In the genomic region with DNA sequence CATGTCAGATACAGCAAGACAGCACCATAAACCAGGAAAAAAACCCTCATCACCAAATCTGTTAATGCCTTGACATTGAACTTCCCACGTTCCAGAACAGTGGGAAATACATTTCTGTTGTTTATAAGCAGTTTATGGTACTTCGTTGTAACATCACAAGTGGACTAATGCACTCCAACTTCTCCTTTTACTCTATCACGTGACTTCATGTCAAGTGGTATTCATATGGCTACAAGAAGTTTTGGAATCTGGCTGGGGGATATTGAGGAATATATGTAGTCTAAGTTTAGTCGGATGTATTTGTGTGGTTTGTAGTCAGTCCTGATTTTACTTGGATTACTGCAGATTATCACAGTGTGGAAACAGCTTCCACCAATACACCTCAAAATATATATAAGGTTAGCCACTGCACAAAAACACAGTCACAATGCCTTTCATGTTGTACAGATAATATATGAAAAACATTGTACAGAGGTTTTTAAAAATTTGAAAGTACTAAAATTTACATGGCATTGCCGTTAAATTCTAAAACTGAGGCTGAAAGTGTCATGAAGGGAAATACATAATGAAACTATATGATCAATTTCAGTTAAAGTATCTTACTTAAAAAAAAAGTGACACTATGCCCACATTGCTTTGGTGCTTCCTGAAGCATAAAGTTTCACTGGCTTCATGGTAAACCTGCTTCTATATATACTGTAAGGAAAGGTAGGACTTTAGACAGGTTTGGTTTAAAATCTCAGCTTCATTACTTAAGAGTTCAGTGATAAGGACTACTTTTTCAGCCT, we compare ENCODE assay signal across 18 cellular contexts.
DNase-seq lines count a peak whose midpoint lies in the region; ATAC-seq and TF ChIP-seq lines count a peak whose summit lies in the region.
"Had no signal": no experiment of that assay in that cellular context is flagged by ENCODE, and none has a peak within 500 bp of the region (broad histone marks: within the 10 kb centered on the region; RNA-seq: fewer than 3 reads in every experiment).

No MANE protein-coding gene starts in this region.

- H3K27me3 ChIP-seq in MM.1S (replicated peaks; ENCODE audit: insufficient read depth, low read length), result no peaks in the 10 kb centered on the region
- H3K27me3 ChIP-seq in BE2C, result no peaks in the 10 kb centered on the region
- H3K27me3 ChIP-seq: adrenal gland, neutrophil had no signal

- peak overlapping the region; percentile 11; the same call in 1 of the 2 replicates for H3K27ac ChIP-seq in MM.1S (ENCODE audit: low read length)
- H3K27ac ChIP-seq: adrenal gland, neutrophil had no signal

- H3K4me1 Mint-ChIP-seq in activated CD4-positive, alpha-beta memory T cell treated with anti-CD3 and anti-CD28 coated beads, Interleukin-2, amount 10 ng/mL, durations not matched to agents 7 days and 5 days, result peaks cover 24% of the 10 kb centered on the region
- H3K4me1 Mint-ChIP-seq in activated CD4-positive, alpha-beta memory T cell treated with anti-CD3 and anti-CD28 coated beads for 36 hours (ENCODE audit: low read depth), result peaks cover 16% of the 10 kb centered on the region
- H3K4me1 Mint-ChIP-seq in natural killer cell, result peaks cover 13 to 16% of the 10 kb centered on the region in 2 donors

- H3K4me1 ChIP-seq in MM.1S (ENCODE audit: low read length) (peaks cover 17% of the 10 kb centered on the region), BE2C (peaks cover 5% of the 10 kb centered on the region; the same call in 1 of the 2 replicates)
- H3K4me1 ChIP-seq: adrenal gland had no signal

- H3K27ac Mint-ChIP-seq in activated CD4-positive, alpha-beta memory T cell treated with anti-CD3 and anti-CD28 coated beads, Interleukin-2, amount 10 ng/mL, durations not matched to agents 7 days and 5 days, result peak overlapping the region; percentile 23
- H3K27ac Mint-ChIP-seq in activated CD4-positive, alpha-beta memory T cell treated with anti-CD3 and anti-CD28 coated beads for 36 hours, result no peak overlapping the region
- peak overlapping the region; percentile 41 to 50 for H3K27ac Mint-ChIP-seq in natural killer cell

- H3K9me2 ChIP-seq in MM.1S (replicated peaks; ENCODE audit: insufficient read depth, low read length), result no peaks in the 10 kb centered on the region

- H3K36me3 ChIP-seq in MM.1S (replicated peaks; ENCODE audit: insufficient read depth, low read length) (no peaks in the 10 kb centered on the region), BE2C (no peaks in the 10 kb centered on the region)
- H3K36me3 ChIP-seq: adrenal gland, neutrophil had no signal

- DNase-seq in activated CD4-positive, alpha-beta memory T cell treated with anti-CD3 and anti-CD28 coated beads, Interleukin-2, amount 10 ng/mL, durations not matched to agents 7 days and 5 days, result no peak
- DNase-seq in activated CD4-positive, alpha-beta memory T cell treated with anti-CD3 and anti-CD28 coated beads for 36 hours, result no peak
- DNase-seq in MM.1S (no peak), natural killer cell (no peak), BE2C (no peak), ecto neural progenitor cell (ENCODE audit: low spot score) (no peak)
- DNase-seq: activated gamma-delta T cell; adrenal gland; C1 segment of cervical spinal cord; mucosa of descending colon; NCI-H2029 treated with DMSO at 0.1 percent for 48 hours; Right ventricle myocardium superior; stimulated activated CD4-positive, alpha-beta T cell treated with anti-CD3 and anti-CD28 coated beads, Interleukin-12 subunit alpha, Interleukin-12 subunit beta, amount 100 ng/mL, for 4 hours had no signal

- H3F3A ChIP-seq in MM.1S (ENCODE audit: insufficient read depth, low read length), result 0 out of 2 replicates have a peak, but pooled peaks cover 7% of the 10 kb centered on the region

- no peak overlapping the region for H3K9ac ChIP-seq in MM.1S (ENCODE audit: low read length)

- CTCF ChIA-PET in activated CD4-positive, alpha-beta memory T cell treated with anti-CD3 and anti-CD28 coated beads, Interleukin-2, amount 10 ng/mL, durations not matched to agents 7 days and 5 days (lab: Charles Lee), result no interaction called here
- CTCF ChIA-PET in activated CD4-positive, alpha-beta memory T cell treated with anti-CD3 and anti-CD28 coated beads for 36 hours (lab: Charles Lee), result interaction anchor here (0.5 kb wide), 1 partner anchor 167 kb away, joined by 3 read pairs; no protein-coding TSS in a partner anchor

- H3K4me3 ChIP-seq in MM.1S (ENCODE audit: low read length) (no peak overlapping the region), BE2C (ENCODE audit: low read depth, low read length) (no peak overlapping the region)
- H3K4me3 ChIP-seq: adrenal gland, mucosa of descending colon had no signal

- H3K9me3 ChIP-seq in MM.1S (replicated peaks; ENCODE audit: insufficient read depth, low read length), result no peaks in the 10 kb centered on the region
- H3K9me3 ChIP-seq in BE2C, result no peaks in the 10 kb centered on the region
- H3K9me3 ChIP-seq: adrenal gland, mucosa of descending colon, neutrophil had no signal

- H2AFZ ChIP-seq in MM.1S (ENCODE audit: low read length), result peak overlapping the region; percentile 23; the same call in 1 of the 2 replicates

- TF ChIP-seq CTCF in MM.1S (IDR thresholded peaks at IDR 0.05; ENCODE audit: low read length), result no peak
- TF ChIP-seq CTCF in natural killer cell (IDR thresholded peaks at IDR 0.05), result no peak
- TF ChIP-seq CTCF in BE2C (IDR thresholded peaks at IDR 0.05; ENCODE audit: low read depth, low read length), result no peak

- no peaks in the 10 kb centered on the region for H4K20me1 ChIP-seq in MM.1S (ENCODE audit: insufficient read depth, low read length)

- no peaks in the 10 kb centered on the region for H3K79me2 ChIP-seq in MM.1S (ENCODE audit: low read length)

- peaks cover 24% of the 10 kb centered on the region for H3K36me3 Mint-ChIP-seq in activated CD4-positive, alpha-beta memory T cell treated with anti-CD3 and anti-CD28 coated beads, Interleukin-2, amount 10 ng/mL, durations not matched to agents 7 days and 5 days (ENCODE audit: low read depth)
- H3K36me3 Mint-ChIP-seq in activated CD4-positive, alpha-beta memory T cell treated with anti-CD3 and anti-CD28 coated beads for 36 hours, result peaks cover 10% of the 10 kb centered on the region
- peaks cover 16% of the 10 kb centered on the region for H3K36me3 Mint-ChIP-seq in natural killer cell

- H3K27me3 Mint-ChIP-seq in activated CD4-positive, alpha-beta memory T cell treated with anti-CD3 and anti-CD28 coated beads, Interleukin-2, amount 10 ng/mL, durations not matched to agents 7 days and 5 days, result no peaks in the 10 kb centered on the region
- no peaks in the 10 kb centered on the region for H3K27me3 Mint-ChIP-seq in activated CD4-positive, alpha-beta memory T cell treated with anti-CD3 and anti-CD28 coated beads for 36 hours
- no peaks in the 10 kb centered on the region for H3K27me3 Mint-ChIP-seq in natural killer cell (ENCODE audit: low read depth in 2 of 2)

- peak; percentile 70 for ATAC-seq in GM21423 (IDR thresholded peaks at IDR 0.05; ENCODE audit: unreplicated experiment)
- peak in 1 of 3 donors; percentile 33 for ATAC-seq in natural killer cell
- ATAC-seq in HG03139 (IDR thresholded peaks at IDR 0.05; ENCODE audit: unreplicated experiment), result no peak
- ATAC-seq: esophagus mucosa, left lobe of liver, mucosa of descending colon had no signal

- H3K4me2 ChIP-seq in MM.1S (ENCODE audit: low read depth, low read length), result peak overlapping the region; percentile 45

- no peak overlapping the region for H3K4me3 Mint-ChIP-seq in activated CD4-positive, alpha-beta memory T cell treated with anti-CD3 and anti-CD28 coated beads, Interleukin-2, amount 10 ng/mL, durations not matched to agents 7 days and 5 days
- H3K4me3 Mint-ChIP-seq in activated CD4-positive, alpha-beta memory T cell treated with anti-CD3 and anti-CD28 coated beads for 36 hours, result no peak overlapping the region
- H3K4me3 Mint-ChIP-seq in natural killer cell, result no peak overlapping the region

- POLR2A ChIA-PET in activated CD4-positive, alpha-beta memory T cell treated with anti-CD3 and anti-CD28 coated beads, Interleukin-2, amount 10 ng/mL, durations not matched to agents 7 days and 5 days (lab: Charles Lee), result no interaction called here
- POLR2A ChIA-PET in activated CD4-positive, alpha-beta memory T cell treated with anti-CD3 and anti-CD28 coated beads for 36 hours (lab: Charles Lee), result interaction anchor here (0.7 kb wide), 1 partner anchor 13 kb away, joined by 4 read pairs; no protein-coding TSS in a partner anchor

- intact Hi-C loops in activated CD4-positive, alpha-beta memory T cell treated with anti-CD3 and anti-CD28 coated beads for 36 hours (cut with micrococcal nuclease), result loop anchor here (1.0 to 10.0 kb wide), 3 partner anchors 35 to 149 kb away; no protein-coding TSS in a partner anchor
- intact Hi-C loops in natural killer cell (cut with micrococcal nuclease), result no loop called here

- peaks cover 36% of the 10 kb centered on the region for H3K9me3 Mint-ChIP-seq in activated CD4-positive, alpha-beta memory T cell treated with anti-CD3 and anti-CD28 coated beads, Interleukin-2, amount 10 ng/mL, durations not matched to agents 7 days and 5 days
- peaks cover 17% of the 10 kb centered on the region for H3K9me3 Mint-ChIP-seq in activated CD4-positive, alpha-beta memory T cell treated with anti-CD3 and anti-CD28 coated beads for 36 hours
- peaks cover 2 to 13% of the 10 kb centered on the region in 2 donors for H3K9me3 Mint-ChIP-seq in natural killer cell
